25 cellular contexts compared by ENCODE assay signal in genomic region chr16:1689853-1690252, GRCh38. TPM values are rescaled to one million over a fixed set of nuclear protein-coding genes. Genes with fewer than 3 reads are reported as not detected.
DNase-seq lines count a peak whose midpoint lies in the region; ATAC-seq, FAIRE-seq and TF ChIP-seq lines count a peak whose summit lies in the region.
"Had no signal": no experiment of that assay in that cellular context is flagged by ENCODE, and none has a peak within 500 bp of the region (broad histone marks: within the 10 kb centered on the region; RNA-seq: fewer than 3 reads in every experiment).

No MANE protein-coding gene starts in this region.

- no TSS peak for BruUV-seq in Caco-2 (replicated peaks; lab: Mats Ljungman, UMichigan)

- H3K9me3 ChIP-seq in Caco-2, result no peaks in the 10 kb centered on the region
- no peaks in the 10 kb centered on the region for H3K9me3 ChIP-seq in SJSA1 (replicated peaks)
- no peaks in the 10 kb centered on the region for H3K9me3 ChIP-seq in esophagus squamous epithelium
- H3K9me3 ChIP-seq: neutrophil had no signal

- TF ChIP-seq CTCF in Caco-2 (IDR thresholded peaks at IDR 0.05; ENCODE audit: insufficient read depth in 1 of 2, low read depth in 1 of 2, low read length in 1 of 2, severe bottlenecking in 1 of 2, unreplicated experiment in 1 of 2) (no peak), esophagus squamous epithelium (IDR thresholded peaks at IDR 0.05) (no peak), progenitor cell of endocrine pancreas (IDR thresholded peaks at IDR 0.05; ENCODE audit: unreplicated experiment) (no peak)

- POLR2A ChIA-PET in Caco-2 (lab: Charles Lee), result interaction anchor here (1.0 kb wide), 1 partner anchor 16 kb away, joined by 6 read pairs; no protein-coding TSS in a partner anchor

- H3K27ac Mint-ChIP-seq in Caco-2 (ENCODE audit: unreplicated experiment), result peak overlapping the region; percentile 97
- H3K27ac Mint-ChIP-seq in progenitor cell of endocrine pancreas, result peak overlapping the region; percentile 100
- H3K27ac Mint-ChIP-seq: activated CD8-positive, alpha-beta T cell treated with anti-CD3 and anti-CD28 coated beads, Interleukin-2, amount 10 ng/mL, durations not matched to agents 7 days and 5 days; activated naive CD8-positive, alpha-beta T cell treated with anti-CD3 and anti-CD28 coated beads for 36 hours; brain; dendritic cell treated with granulocyte-macrophage colony-stimulating factor and Interleukin-4, amounts not matched to agents 40 ng/mL and 50 ng/mL, for 4 days had no signal

- ATAC-seq in HG03025 (IDR thresholded peaks at IDR 0.05; ENCODE audit: low FRiP score, unreplicated experiment), result no peak
- ATAC-seq: activated CD8-positive, alpha-beta T cell treated with anti-CD3 and anti-CD28 coated beads, Interleukin-2, amount 10 ng/mL, durations not matched to agents 7 days and 5 days; right cardiac atrium; stimulated activated naive CD8-positive, alpha-beta T cell treated with anti-CD3 and anti-CD28 coated beads, Interleukin-15, Interleukin-2, amounts not matched to agents 100 U/mL and 50 U/mL, for 24 hours had no signal

- H3K9me3 Mint-ChIP-seq in Caco-2 (ENCODE audit: unreplicated experiment) (no peaks in the 10 kb centered on the region), progenitor cell of endocrine pancreas (ENCODE audit: low read depth) (no peaks in the 10 kb centered on the region)
- H3K9me3 Mint-ChIP-seq: activated naive CD8-positive, alpha-beta T cell treated with anti-CD3 and anti-CD28 coated beads for 36 hours; brain; CD14-positive monocyte; dendritic cell treated with granulocyte-macrophage colony-stimulating factor and Interleukin-4, amounts not matched to agents 40 ng/mL and 50 ng/mL, for 4 days; T-helper 2 cell treated with Interferon-gamma antibody and Interleukin-4, amounts not matched to agents 5 μg/mL and 100 μg/mL, for 36 hours had no signal

- H3K4me3 ChIP-seq in Caco-2 (ENCODE audit: low read depth, low read length) (no peak overlapping the region), SJSA1 (no peak overlapping the region), esophagus squamous epithelium (no peak overlapping the region)

- DNase-seq in Caco-2 (peak; percentile 62 to 78), SJSA1 (ENCODE audit: low read depth in 1 of 2, low spot score in 2 of 2) (no peak), esophagus squamous epithelium (lab: John Stamatoyannopoulos, UW) (no peak), progenitor cell of endocrine pancreas (ENCODE audit: low spot score, unreplicated experiment) (no peak), NCI-H69 (lab: John Stamatoyannopoulos, UW) (no peak), HTR-8/SVneo (ENCODE audit: insufficient read length, low spot score) (no peak)
- no peak for DNase-seq in NK-92 treated with Interleukin-12 subunit alpha and Interleukin-12 subunit beta, amount 100 ng/mL, for 24 hours (lab: John Stamatoyannopoulos, UW)
- DNase-seq: activated CD4-positive, CD25-positive, alpha-beta regulatory T cell; activated CD8-positive, alpha-beta T cell treated with anti-CD3 and anti-CD28 coated beads, Interleukin-2, amount 10 ng/mL, durations not matched to agents 7 days and 5 days; activated naive CD8-positive, alpha-beta T cell treated with anti-CD3 and anti-CD28 coated beads for 36 hours; activated T-cell treated with anti-CD3 and anti-CD28 coated beads, Interleukin-2, amount 50 U/mL, for 48 hours; DMS 273 treated with DMSO at 0.1 percent for 48 hours; GDM1; H7; NCI-H146; NCI-H774; right cardiac atrium; stimulated activated naive CD8-positive, alpha-beta T cell treated with anti-CD3 and anti-CD28 coated beads, Interleukin-15, Interleukin-2, amounts not matched to agents 100 U/mL and 50 U/mL, for 24 hours had no signal

- H3K27me3 ChIP-seq in Caco-2 (replicated peaks; ENCODE audit: control insufficient read depth, insufficient read depth, low read length) (no peaks in the 10 kb centered on the region), SJSA1 (replicated peaks) (no peaks in the 10 kb centered on the region), esophagus squamous epithelium (no peaks in the 10 kb centered on the region)
- H3K27me3 ChIP-seq: neutrophil had no signal

- H3K4me1 Mint-ChIP-seq in Caco-2 (ENCODE audit: low read depth, unreplicated experiment), result peaks cover 26% of the 10 kb centered on the region
- peaks cover 37% of the 10 kb centered on the region for H3K4me1 Mint-ChIP-seq in progenitor cell of endocrine pancreas (ENCODE audit: low read depth)
- H3K4me1 Mint-ChIP-seq: activated naive CD8-positive, alpha-beta T cell treated with anti-CD3 and anti-CD28 coated beads for 36 hours; brain; CD14-positive monocyte had no signal

- H3K36me3 ChIP-seq in Caco-2 (ENCODE audit: control insufficient read depth, insufficient read depth, low read length), result peaks cover 3% of the 10 kb centered on the region
- peaks cover 98% of the 10 kb centered on the region for H3K36me3 ChIP-seq in SJSA1
- peaks cover 0 to 93% (median 37%) of the 10 kb centered on the region in 3 donors for H3K36me3 ChIP-seq in esophagus squamous epithelium

- no peak for FAIRE-seq in HTR-8/SVneo (lab: Jason Lieb, UNC)
- FAIRE-seq: GM19239 had no signal

- no peaks in the 10 kb centered on the region for H3K27me3 Mint-ChIP-seq in Caco-2 (ENCODE audit: insufficient read depth, unreplicated experiment)
- H3K27me3 Mint-ChIP-seq in progenitor cell of endocrine pancreas, result no peaks in the 10 kb centered on the region
- H3K27me3 Mint-ChIP-seq: activated naive CD8-positive, alpha-beta T cell treated with anti-CD3 and anti-CD28 coated beads for 36 hours; brain; dendritic cell treated with granulocyte-macrophage colony-stimulating factor and Interleukin-4, amounts not matched to agents 40 ng/mL and 50 ng/mL, for 4 days had no signal

- H3K36me3 Mint-ChIP-seq in Caco-2 (ENCODE audit: insufficient read depth, unreplicated experiment) (peaks cover 96% of the 10 kb centered on the region), progenitor cell of endocrine pancreas (ENCODE audit: insufficient read depth) (peaks cover 38% of the 10 kb centered on the region)

- H3K27ac ChIP-seq in SJSA1, result peak overlapping the region; percentile 82
- peak overlapping the region in 3 of 4 donors; percentile 30 to 69 (median 38) for H3K27ac ChIP-seq in esophagus squamous epithelium
- H3K27ac ChIP-seq: neutrophil had no signal

- CTCF ChIA-PET in Caco-2 (lab: Charles Lee), result interaction anchor here (1.0 to 1.3 kb wide), 3 partner anchors 12 to 33 kb away, joined by 3 to 12 read pairs (median 5); partner anchors contain the start of genes JPT2 and MAPK8IP3

- H3K4me3 Mint-ChIP-seq in Caco-2 (ENCODE audit: unreplicated experiment), result peak overlapping the region; percentile 72
- no peak overlapping the region for H3K4me3 Mint-ChIP-seq in progenitor cell of endocrine pancreas (ENCODE audit: low read depth)
- H3K4me3 Mint-ChIP-seq: activated CD8-positive, alpha-beta T cell treated with anti-CD3 and anti-CD28 coated beads, Interleukin-2, amount 10 ng/mL, durations not matched to agents 7 days and 5 days; activated naive CD8-positive, alpha-beta T cell treated with anti-CD3 and anti-CD28 coated beads for 36 hours; brain; CD14-positive monocyte; dendritic cell treated with granulocyte-macrophage colony-stimulating factor and Interleukin-4, amounts not matched to agents 40 ng/mL and 50 ng/mL, for 4 days; T-helper 2 cell treated with Interferon-gamma antibody and Interleukin-4, amounts not matched to agents 5 μg/mL and 100 μg/mL, for 36 hours had no signal

- TF ChIP-seq POLR2A in esophagus squamous epithelium (IDR thresholded peaks at IDR 0.05), result no peak

- intact Hi-C loops in Caco-2 (cut with micrococcal nuclease; ENCODE audit: unreplicated experiment) (loop anchor here (1.0 to 2.0 kb wide), 2 partner anchors 12 to 15 kb away; partner anchors contain the start of gene JPT2), esophagus squamous epithelium (cut with DNase I) (no loop called here)

- peaks cover 29% of the 10 kb centered on the region for H3K4me1 ChIP-seq in Caco-2
- H3K4me1 ChIP-seq in SJSA1 (replicated peaks), result peaks cover 71% of the 10 kb centered on the region
- peaks cover 0 to 66% (median 17%) of the 10 kb centered on the region in 3 donors for H3K4me1 ChIP-seq in esophagus squamous epithelium

- 84 to 92% methylated on average over 6 to 10 of the region's 13 CpGs for WGBS in esophagus squamous epithelium, 2 donors

RNA-seq across cellular contexts. Expression of gene JPT2, which starts 11.8 kb away (rescaled TPM):
- total RNA-seq in Caco-2 (2022) (170 and 178 TPM in 2 replicates), esophagus squamous epithelium (10 to 100 TPM; 45.6 to 68.0 (median 48.6) TPM), progenitor cell of endocrine pancreas (141 and 146 TPM in 2 replicates)
- 180 and 352 TPM in 2 replicates for total RNA-seq in SJSA1 (2014; rRNA removed; shearing (Covaris generic))

RNA-seq across cellular contexts. Expression of gene MAPK8IP3, which starts 16.1 kb away (rescaled TPM):
- total RNA-seq in Caco-2 (2022) (60.5 and 74.9 TPM in 2 replicates), esophagus squamous epithelium (10 to 100 TPM in 3 of 4 donors, 1 to 10 TPM in 1; 8.6 to 37.6 (median 24.7) TPM), progenitor cell of endocrine pancreas (153 and 157 TPM in 2 replicates)
- 26.5 and 43.2 TPM in 2 replicates for total RNA-seq in SJSA1 (2014; rRNA removed; shearing (Covaris generic))

Comparison
In these comparisons a context has a peak if more than half of its experiments do, and no peak if none do; other contexts are left out.
1. DNase-seq: peak in Caco-2 (2 of 2); none in SJSA1 (0 of 2), esophagus squamous epithelium (single experiment), progenitor cell of endocrine pancreas (single experiment), NK-92 treated with Interleukin-12 subunit alpha and Interleukin-12 subunit beta, amount 100 ng/mL, for 24 hours (single experiment), NCI-H69 (single experiment) and HTR-8/SVneo (single experiment).